8 cellular contexts compared by ENCODE assay signal in genomic region chr14:100306506-100307214, GRCh38. TPM values are rescaled to one million over a fixed set of nuclear protein-coding genes. Genes with fewer than 3 reads are reported as not detected.
DNase-seq lines count a peak whose midpoint lies in the region; ATAC-seq and TF ChIP-seq lines count a peak whose summit lies in the region.

No MANE protein-coding gene starts in this region.

- no peak for TF ChIP-seq CTCF in coronary artery (IDR thresholded peaks at IDR 0.05)

- peak overlapping the region; percentile 79 to 88 for H3K27ac ChIP-seq in coronary artery

- DNase-seq in AML-193 (lab: John Stamatoyannopoulos, UW) (peak; percentile 75 to 86), NCI-H460 (ENCODE audit: extremely low read depth, low read depth) (peak; percentile 76), coronary artery (ENCODE audit: low spot score) (peak; percentile 88), left lobe of liver (ENCODE audit: low spot score) (peak; percentile 93)
- DNase-seq in activated CD4-positive, alpha-beta T cell treated with anti-CD3 and anti-CD28 coated beads for 48 hours = peak; percentile 74
- DNase-seq in stimulated activated CD4-positive, alpha-beta T cell treated with anti-CD3 and anti-CD28 coated beads, Interleukin-1b, Interleukin-23, amount 100 ng/mL, for 4 hours (ENCODE audit: low read depth in 2 of 2) = peak; percentile 54 to 76

- peak; percentile 90 for ATAC-seq in GM19043 (IDR thresholded peaks at IDR 0.05; ENCODE audit: low read depth, unreplicated experiment)
- ATAC-seq in HG03280 (IDR thresholded peaks at IDR 0.05; ENCODE audit: unreplicated experiment) = peak; percentile 87
- peak; percentile 89 for ATAC-seq in left lobe of liver

- H3K4me3 ChIP-seq in coronary artery = peak overlapping the region; percentile 99

RNA-seq across cellular contexts. Expression of gene SLC25A29, which starts 0.4 kb away (rescaled TPM):
- total RNA-seq in NCI-H460 (2014; rRNA removed; shearing (Covaris generic)) = 30.0 and 34.8 TPM in 2 replicates
- polyA plus RNA-seq in NCI-H460 (2014; cell fraction: nucleus; rRNA removed) = 527 and 594 TPM in 2 replicates
- 34.1 TPM for total RNA-seq in left lobe of liver

RNA-seq across cellular contexts. Expression of gene SLC25A47, which starts 16.5 kb away (rescaled TPM):
- not detected in 2 replicates for total RNA-seq in NCI-H460 (2014; rRNA removed; shearing (Covaris generic))
- polyA plus RNA-seq in NCI-H460 (2014; cell fraction: nucleus; rRNA removed) = not detected in 2 replicates
- 191 TPM for total RNA-seq in left lobe of liver

Comparison
In these comparisons a context has a peak if more than half of its experiments do, and no peak if none do; other contexts are left out.
1. Peak in every context shown above with its lines: DNase-seq, ATAC-seq, H3K4me3 ChIP-seq and H3K27ac ChIP-seq.
2. RNA of gene SLC25A47, which starts 16.5 kb away (total RNA-seq): 191 TPM in left lobe of liver (single experiment); not detected in NCI-H460; every median in the first group is over 100 times any median in the second.